ENCODE assay signal across 8 cellular contexts in the genomic region with DNA sequence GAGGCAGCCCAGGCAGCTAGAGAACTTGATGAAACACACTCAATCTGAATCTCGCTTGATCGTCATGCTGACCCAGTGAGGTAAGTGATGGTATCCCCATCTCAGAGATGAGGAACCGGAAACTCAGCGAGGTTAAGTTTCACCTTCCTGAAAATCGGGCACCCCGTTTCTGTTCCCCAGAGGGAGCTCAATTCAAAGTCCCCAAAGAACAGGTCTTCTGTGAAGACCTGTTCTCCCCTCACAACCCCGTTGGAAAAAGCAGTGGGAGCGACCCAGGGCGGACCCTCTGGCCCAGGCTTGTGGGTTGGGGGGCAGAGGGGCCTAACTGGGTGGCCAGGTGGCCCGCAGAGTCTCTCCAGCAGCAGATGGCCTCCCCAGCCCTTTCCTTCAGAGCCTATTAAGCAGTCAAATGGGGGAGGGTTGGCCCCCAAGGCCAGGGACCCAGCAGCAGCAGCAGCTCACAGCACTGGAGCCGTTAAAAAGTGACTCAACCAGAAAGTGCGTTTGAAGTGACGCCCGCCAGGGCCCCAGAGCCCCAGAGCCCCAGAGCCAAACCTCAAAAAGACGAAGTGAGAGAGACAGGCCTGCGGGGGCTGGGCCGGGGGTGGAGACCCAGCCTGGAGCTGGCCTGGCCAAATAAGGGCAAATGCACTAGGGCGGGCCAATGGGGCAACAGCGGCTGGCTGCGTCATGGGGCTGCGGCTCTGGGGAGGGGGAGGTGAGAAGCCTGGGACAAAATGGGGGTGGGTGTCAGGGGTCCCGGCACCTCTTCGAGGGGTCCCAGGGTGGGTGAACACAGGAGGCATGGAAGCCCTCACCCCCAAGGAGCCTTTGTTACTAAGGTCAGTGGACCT. TPM values are rescaled to one million over a fixed set of nuclear protein-coding genes. Genes with fewer than 3 reads are reported as not detected.
DNase-seq lines count a peak whose midpoint lies in the region; ATAC-seq and FAIRE-seq lines count a peak whose summit lies in the region.

No MANE protein-coding gene starts in this region.

- peak overlapping the region; percentile 75 for H3K27ac ChIP-seq in ACC112 (ENCODE audit: low read depth, low read length)

- H2AFZ ChIP-seq in ACC112 (ENCODE audit: low read length, unreplicated experiment), result no peak overlapping the region

- no peaks in the 10 kb centered on the region for H3K36me3 ChIP-seq in ACC112 (ENCODE audit: insufficient read depth, low read length)

- no peak for DNase-seq in GM19239 (ENCODE audit: insufficient read length, low spot score)
- peak; percentile 67 to 99 (median 87) for DNase-seq in T-helper 2 cell
- DNase-seq in anterior cingulate cortex (lab: John Stamatoyannopoulos, UW), result peak in 35 of 58 donors; percentile 12 to 67 (median 37)
- peak; percentile 99 for DNase-seq in islet precursor cell
- DNase-seq in stimulated activated CD4-positive, alpha-beta T cell treated with anti-CD3 and anti-CD28 coated beads, Interleukin-1b, Interleukin-23, amount 100 ng/mL, for 48 hours, result peak; percentile 97
- DNase-seq in HT-29 (ENCODE audit: low spot score), result no peak

- no peaks in the 10 kb centered on the region for H3K27me3 ChIP-seq in ACC112 (ENCODE audit: insufficient read depth, low read length)

- ATAC-seq in HG03354 (IDR thresholded peaks at IDR 0.05; ENCODE audit: poor library complexity, severe bottlenecking, unreplicated experiment), result peak; percentile 70

- peaks cover 32% of the 10 kb centered on the region for H3K4me1 ChIP-seq in ACC112 (ENCODE audit: control insufficient read depth, insufficient read depth, low read length, unreplicated experiment)

- FAIRE-seq in GM19239 (lab: Jason Lieb, UNC), result peak; percentile 79

- H3K79me2 ChIP-seq in ACC112 (ENCODE audit: control insufficient read depth, insufficient read depth, low read length, unreplicated experiment), result no peaks in the 10 kb centered on the region

- no peak overlapping the region for H3K4me3 ChIP-seq in ACC112 (ENCODE audit: low read depth, low read length)

RNA-seq across cellular contexts. Expression of a gene that starts 9.2 kb away (rescaled TPM):
- total RNA-seq in HT-29 (2014; rRNA removed; shearing (Covaris generic)), result 0.86 and 2.4 TPM in 2 replicates

RNA-seq across cellular contexts. Expression of a gene that starts 14.2 kb away (rescaled TPM):
- 53.0 and 60.0 TPM in 2 replicates for total RNA-seq in HT-29 (2014; rRNA removed; shearing (Covaris generic))

RNA-seq across cellular contexts. Expression of a gene that starts 57.1 kb away (rescaled TPM):
- not detected in 2 replicates for total RNA-seq in HT-29 (2014; rRNA removed; shearing (Covaris generic))

Comparison
In these comparisons a context has a peak if more than half of its experiments do, and no peak if none do; other contexts are left out.
1. DNase-seq: peak in T-helper 2 cell (5 of 5), anterior cingulate cortex (35 of 58), islet precursor cell (single experiment) and stimulated activated CD4-positive, alpha-beta T cell treated with anti-CD3 and anti-CD28 coated beads, Interleukin-1b, Interleukin-23, amount 100 ng/mL, for 48 hours (single experiment); none in GM19239 (single experiment) and HT-29 (single experiment).